ENCODE assay signal across 8 cellular contexts in genomic region chr10:45000138-45000763, GRCh38. TPM values are rescaled to one million over a fixed set of nuclear protein-coding genes. Genes with fewer than 3 reads are reported as not detected.
DNase-seq lines count a peak whose midpoint lies in the region; ATAC-seq and TF ChIP-seq lines count a peak whose summit lies in the region.

No MANE protein-coding gene starts in this region.

- in situ Hi-C loops in gastrocnemius medialis (cut with MboI; ENCODE audit: low sequenced_read_pairs in 4 of 4) = no loop called here

- TF ChIP-seq CTCF in AG04450 (IDR thresholded peaks at IDR 0.05; ENCODE audit: low read depth, low read length) (no peak), right atrium auricular region (IDR thresholded peaks at IDR 0.05) (no peak), gastrocnemius medialis (IDR thresholded peaks at IDR 0.05 in 4 of 5, conservative IDR thresholded peaks at IDR 0.05 in 1 of 5) (no peak)

- CTCF ChIA-PET in AG04450 (lab: Charles Lee) = interaction anchor here (1.5 to 2.5 kb wide), 2 partner anchors 8 to 67 kb away, joined by 4 to 8 read pairs; no protein-coding TSS in a partner anchor

- peak; percentile 1 for ATAC-seq in HG02852 (IDR thresholded peaks at IDR 0.05; ENCODE audit: unreplicated experiment)
- no peak for ATAC-seq in activated naive CD4-positive, alpha-beta T cell treated with anti-CD3 and anti-CD28 coated beads, Interleukin-2, amount 50 U/mL, for 72 hours
- peak; percentile 26 to 39 for ATAC-seq in gastrocnemius medialis
- no peak for ATAC-seq in GM21619 (IDR thresholded peaks at IDR 0.05; ENCODE audit: unreplicated experiment)
- ATAC-seq in HG02642 (IDR thresholded peaks at IDR 0.05; ENCODE audit: poor library complexity, unreplicated experiment) = no peak

- peaks cover 6 to 64% of the 10 kb centered on the region in 2 donors for H3K4me1 ChIP-seq in right atrium auricular region
- peaks cover 38 to 59% of the 10 kb centered on the region in 2 donors for H3K4me1 ChIP-seq in gastrocnemius medialis

- H3K27me3 ChIP-seq in AG04450 (ENCODE audit: control insufficient read depth, insufficient read depth, low read length) = no peaks in the 10 kb centered on the region
- no peaks in the 10 kb centered on the region for H3K27me3 ChIP-seq in right atrium auricular region
- no peaks in the 10 kb centered on the region for H3K27me3 ChIP-seq in gastrocnemius medialis

- DNase-seq in AG04450 (ENCODE audit: low read depth, low spot score) = no peak
- DNase-seq in activated naive CD4-positive, alpha-beta T cell treated with anti-CD3 and anti-CD28 coated beads, Interleukin-2, amount 50 U/mL, for 72 hours (ENCODE audit: low spot score in 2 of 2) = no peak
- DNase-seq in right atrium auricular region (ENCODE audit: low spot score) = peak; percentile 92
- DNase-seq in gastrocnemius medialis = peak; percentile 77 to 84
- no peak for DNase-seq in C1 segment of cervical spinal cord (lab: John Stamatoyannopoulos, UW)

- peaks cover 40 to 52% of the 10 kb centered on the region in 2 donors for H3K36me3 Mint-ChIP-seq in activated naive CD4-positive, alpha-beta T cell treated with anti-CD3 and anti-CD28 coated beads, Interleukin-2, amount 50 U/mL, for 72 hours

- H3K36me3 ChIP-seq in right atrium auricular region (peaks cover 18% of the 10 kb centered on the region), gastrocnemius medialis (peaks cover 0 to 9% of the 10 kb centered on the region in 2 donors)

- H3K27ac Mint-ChIP-seq in activated naive CD4-positive, alpha-beta T cell treated with anti-CD3 and anti-CD28 coated beads, Interleukin-2, amount 50 U/mL, for 72 hours = peak overlapping the region; percentile 64 to 74

- TF ChIP-seq POLR2A in gastrocnemius medialis (IDR thresholded peaks at IDR 0.05) = peak in 1 of 2 donors; percentile 55

- H3K9me3 Mint-ChIP-seq in activated naive CD4-positive, alpha-beta T cell treated with anti-CD3 and anti-CD28 coated beads, Interleukin-2, amount 50 U/mL, for 72 hours = peaks cover 15 to 32% of the 10 kb centered on the region in 2 donors

- POLR2A ChIA-PET in AG04450 (lab: Yijun Ruan, JAX) = interaction anchor here (0.8 to 1.4 kb wide), 2 partner anchors 15 to 19 kb away, joined by 3 to 6 read pairs; no protein-coding TSS in a partner anchor

- intact Hi-C loops in gastrocnemius medialis (cut with DNase I; ENCODE audit: low total_unique reads) = loop anchor here (2.0 to 10.0 kb wide), 5 partner anchors 21 to 1025 kb away; partner anchors contain the start of genes DEPP1 and ZFAND4

- peaks cover 6% of the 10 kb centered on the region; the same call in 1 of the 2 replicates for H3K9me3 ChIP-seq in AG04450 (ENCODE audit: control insufficient read depth, insufficient read depth, low read length)
- H3K9me3 ChIP-seq in right atrium auricular region = no peaks in the 10 kb centered on the region
- no peaks in the 10 kb centered on the region for H3K9me3 ChIP-seq in gastrocnemius medialis

- H3K27ac ChIP-seq in AG04450 (ENCODE audit: low read depth, low read length) = peak overlapping the region; percentile 85
- H3K27ac ChIP-seq in right atrium auricular region = peak overlapping the region; percentile 92 to 96
- peak overlapping the region; percentile 72 to 91 (median 82) for H3K27ac ChIP-seq in gastrocnemius medialis

- H3K4me3 ChIP-seq in AG04450 (ENCODE audit: low read depth, low read length) (peak overlapping the region; percentile 57), right atrium auricular region (peak overlapping the region; percentile 61 to 64), gastrocnemius medialis (peak overlapping the region; percentile 55 to 64 (median 61))

RNA-seq across cellular contexts. Expression of gene ZNF22, which starts 0.5 kb away (rescaled TPM):
- 17.4 and 23.4 TPM in 2 replicates for polyA plus RNA-seq in AG04450 (2011; rRNA removed)
- 4.7 and 7.9 TPM in 2 replicates for polyA minus RNA-seq in AG04450 (2011; rRNA and poly(A)+ RNA removed)
- total RNA-seq in activated naive CD4-positive, alpha-beta T cell treated with anti-CD3 and anti-CD28 coated beads, Interleukin-2, amount 50 U/mL, for 72 hours = 10 to 100 TPM in 1 of 2 donors, 1 to 10 TPM in 1; 3.1 to 20.9 TPM
- total RNA-seq in right atrium auricular region (10 to 100 TPM; 19.3 to 20.5 TPM), gastrocnemius medialis (10 to 100 TPM in 2 of 4 donors, 1 to 10 TPM in 2; 3.6 to 12.3 (median 8.1) TPM)

RNA-seq across cellular contexts. Expression of gene DEPP1, which starts 21.6 kb away (rescaled TPM):
- 31.1 and 50.3 TPM in 2 replicates for polyA plus RNA-seq in AG04450 (2011; rRNA removed)
- polyA minus RNA-seq in AG04450 (2011; rRNA and poly(A)+ RNA removed) = 70.4 and 97.9 TPM in 2 replicates
- total RNA-seq in activated naive CD4-positive, alpha-beta T cell treated with anti-CD3 and anti-CD28 coated beads, Interleukin-2, amount 50 U/mL, for 72 hours = 1 to 10 TPM in 1 of 2 donors, under 1 TPM in 1; 0.32 to 1.7 TPM
- 100 to 1,000 TPM in 1 of 2 donors, 10 to 100 TPM in 1; 68.8 to 143 TPM for total RNA-seq in right atrium auricular region
- 100 to 1,000 TPM in 2 of 4 donors, 10 to 100 TPM in 2; 83.4 to 331 (median 120) TPM for total RNA-seq in gastrocnemius medialis

RNA-seq across cellular contexts. Expression of gene RASSF4, which starts 40.6 kb away (rescaled TPM):
- 11.2 and 13.0 TPM in 2 replicates for polyA plus RNA-seq in AG04450 (2011; rRNA removed)
- 12.9 and 13.1 TPM in 2 replicates for polyA minus RNA-seq in AG04450 (2011; rRNA and poly(A)+ RNA removed)
- total RNA-seq in activated naive CD4-positive, alpha-beta T cell treated with anti-CD3 and anti-CD28 coated beads, Interleukin-2, amount 50 U/mL, for 72 hours = 1 to 10 TPM; 1.5 to 4.1 TPM
- total RNA-seq in right atrium auricular region (10 to 100 TPM; 43.3 to 43.4 TPM), gastrocnemius medialis (10 to 100 TPM in 3 of 4 donors, 1 to 10 TPM in 1; 9.4 to 39.7 (median 24.0) TPM)

Comparison
In these comparisons a context has a peak if more than half of its experiments do, and no peak if none do; other contexts are left out.
1. DNase-seq: peak in right atrium auricular region (single experiment) and gastrocnemius medialis (2 of 2); none in AG04450 (single experiment), activated naive CD4-positive, alpha-beta T cell treated with anti-CD3 and anti-CD28 coated beads, Interleukin-2, amount 50 U/mL, for 72 hours (0 of 2) and C1 segment of cervical spinal cord (0 of 14).
2. ATAC-seq: peak in HG02852 (single experiment) and gastrocnemius medialis (2 of 2); none in activated naive CD4-positive, alpha-beta T cell treated with anti-CD3 and anti-CD28 coated beads, Interleukin-2, amount 50 U/mL, for 72 hours (0 of 2), GM21619 (single experiment) and HG02642 (single experiment).
3. RNA of gene DEPP1, which starts 21.6 kb away (total RNA-seq): 68.8 to 143 TPM in right atrium auricular region and 83.4 to 331 TPM in gastrocnemius medialis; 0.32 to 1.7 TPM in activated naive CD4-positive, alpha-beta T cell treated with anti-CD3 and anti-CD28 coated beads, Interleukin-2, amount 50 U/mL, for 72 hours; every median in the first group is over 10 times any median in the second.
4. Peak in every context shown above with its lines, with median percentiles within 50 percentile points of each other: H3K27ac ChIP-seq and H3K4me3 ChIP-seq.